In the genomic region with DNA sequence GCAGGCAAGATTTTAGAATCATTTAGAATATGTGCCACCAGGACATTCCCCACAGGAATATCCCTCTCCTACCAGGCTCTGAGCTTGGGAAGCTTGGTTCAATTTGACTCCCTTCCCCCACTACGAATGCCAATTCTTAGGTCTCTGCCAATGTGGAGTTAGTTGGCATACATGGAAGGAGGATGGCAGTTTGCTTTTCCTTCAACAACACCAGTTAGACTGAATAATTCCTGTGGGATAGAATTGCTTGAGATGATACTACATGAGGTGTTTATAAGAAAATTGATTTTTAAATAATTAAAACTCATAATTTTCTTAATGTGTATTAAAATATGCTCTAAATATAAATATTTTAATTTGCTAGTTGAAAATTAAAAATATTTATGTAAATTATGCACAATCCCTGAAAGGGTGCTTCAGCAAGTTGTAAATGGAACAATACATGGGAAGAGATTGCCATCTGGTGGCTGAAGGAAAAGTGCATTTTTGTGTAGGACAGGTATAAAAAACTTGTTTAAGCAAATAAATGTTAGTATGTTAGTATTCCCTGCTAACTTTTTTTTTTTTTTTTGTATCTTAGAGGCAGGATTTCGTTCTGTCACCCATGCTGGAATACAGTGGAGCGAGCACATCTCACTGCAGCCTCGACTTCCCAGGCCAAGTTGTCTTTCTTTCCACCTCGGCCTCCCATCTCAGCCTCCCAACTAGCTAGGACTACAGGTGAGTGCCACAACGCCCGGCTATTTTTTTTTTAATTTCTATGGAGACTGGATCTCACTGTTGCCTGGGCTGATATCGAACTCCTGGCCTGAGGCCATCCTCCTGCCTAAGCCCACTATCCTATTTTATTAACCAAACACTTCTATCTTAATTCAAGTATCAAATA, we compare ENCODE assay signal across 8 cellular contexts. TPM values are rescaled to one million over a fixed set of nuclear protein-coding genes. Genes with fewer than 3 reads are reported as not detected.
DNase-seq lines count a peak whose midpoint lies in the region.

No MANE protein-coding gene starts in this region.

- DNase-seq in stimulated activated CD4-positive, alpha-beta T cell treated with anti-CD3 and anti-CD28 coated beads, Interleukin-12 subunit alpha, Interleukin-12 subunit beta, amount 100 ng/mL, for 48 hours (ENCODE audit: low read depth in 2 of 3, low spot score in 1 of 3): peak in 2 of 3 donors; percentile 5 to 66
- DNase-seq in stimulated activated CD4-positive, alpha-beta T cell treated with anti-CD3 and anti-CD28 coated beads, Interleukin-4, amount 100 ng/mL, for 1 hour: no peak
- DNase-seq in HT1080 (ENCODE audit: low read depth) (peak; percentile 46), RPMI8226 (peak; percentile 70), brain pericyte (ENCODE audit: low read depth, low spot score) (peak; percentile 44), iris pigment epithelial cell (ENCODE audit: low read depth) (peak; percentile 80), GM19240 (ENCODE audit: insufficient read length, low spot score) (no peak)
- peak; percentile 10 for DNase-seq in stimulated activated CD8-positive, alpha-beta memory T cell treated with anti-CD3 and anti-CD28 coated beads, Interleukin-15, amount 100 ng/mL, for 1 hour (ENCODE audit: low read depth)

RNA-seq across cellular contexts. Expression of a gene that starts 25.8 kb away (rescaled TPM):
- total RNA-seq in HT1080 (2014; rRNA removed; shearing (Covaris generic)): 116 and 118 TPM in 2 replicates
- 342 and 365 TPM in 2 replicates for polyA plus RNA-seq in HT1080 (2015; cell fraction: cytosol; rRNA removed)
- polyA plus RNA-seq in HT1080 (2015; cell fraction: nucleus; rRNA removed): 187 and 200 TPM in 2 replicates

RNA-seq across cellular contexts. Expression of a gene that starts 54.8 kb away (rescaled TPM):
- total RNA-seq in HT1080 (2014; rRNA removed; shearing (Covaris generic)): 33.7 and 50.8 TPM in 2 replicates
- 51.6 and 52.5 TPM in 2 replicates for polyA plus RNA-seq in HT1080 (2015; cell fraction: cytosol; rRNA removed)
- 24.2 and 25.7 TPM in 2 replicates for polyA plus RNA-seq in HT1080 (2015; cell fraction: nucleus; rRNA removed)

Comparison
In these comparisons a context has a peak if more than half of its experiments do, and no peak if none do; other contexts are left out.
1. DNase-seq: peak in stimulated activated CD4-positive, alpha-beta T cell treated with anti-CD3 and anti-CD28 coated beads, Interleukin-12 subunit alpha, Interleukin-12 subunit beta, amount 100 ng/mL, for 48 hours (2 of 3), HT1080 (single experiment), RPMI8226 (single experiment), brain pericyte (single experiment), iris pigment epithelial cell (single experiment) and stimulated activated CD8-positive, alpha-beta memory T cell treated with anti-CD3 and anti-CD28 coated beads, Interleukin-15, amount 100 ng/mL, for 1 hour (single experiment); none in stimulated activated CD4-positive, alpha-beta T cell treated with anti-CD3 and anti-CD28 coated beads, Interleukin-4, amount 100 ng/mL, for 1 hour (single experiment) and GM19240 (single experiment).